17 cellular contexts compared by ENCODE assay signal in the genomic region with DNA sequence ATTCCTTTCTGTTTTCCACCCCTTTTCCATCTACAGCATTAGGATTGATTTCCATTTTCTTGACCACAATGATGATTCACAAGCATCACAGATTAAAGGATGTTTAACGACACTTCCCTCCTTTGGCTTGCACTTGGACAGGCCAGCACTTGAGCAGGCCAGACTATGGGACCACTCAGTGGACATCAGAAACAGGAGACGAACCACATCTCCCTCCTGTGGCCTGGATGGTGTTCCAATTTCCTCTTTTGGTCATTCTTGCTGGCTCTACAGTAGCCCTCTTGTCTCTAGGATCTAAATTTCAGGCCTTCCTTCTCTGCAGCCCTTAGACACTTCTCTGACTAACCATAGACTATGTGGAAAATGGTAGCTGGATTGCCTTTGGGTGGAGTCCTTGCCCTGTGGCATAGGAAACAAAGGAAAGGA.
A peak's percentile ranks its signal among the peaks of the same experiment; 100 is the strongest.
DNase-seq lines count a peak whose midpoint lies in the region; ATAC-seq, FAIRE-seq and TF ChIP-seq lines count a peak whose summit lies in the region.
"Had no signal": no experiment of that assay in that cellular context is flagged by ENCODE, and none has a peak within 500 bp of the region (broad histone marks: within the 10 kb centered on the region; RNA-seq: fewer than 3 reads in every experiment).

No MANE protein-coding gene starts in this region.

- H3K4ac ChIP-seq in mesendoderm (ENCODE audit: low read depth, low read length): no peak overlapping the region

- H2AK5ac ChIP-seq in mesendoderm (ENCODE audit: low read length): no peak overlapping the region

- no peak for TF ChIP-seq CTCF in WTC11 (IDR thresholded peaks at IDR 0.05)

- no peaks in the 10 kb centered on the region for H3K79me1 ChIP-seq in mesendoderm (ENCODE audit: low read length)

- H3K4me3 Mint-ChIP-seq in WTC11: no peak overlapping the region
- H3K4me3 Mint-ChIP-seq: IgD-negative memory B cell, neural crest cell had no signal

- ATAC-seq in WTC11 (no peak), GM19397 (IDR thresholded peaks at IDR 0.05; ENCODE audit: unreplicated experiment) (no peak), GM18870 (IDR thresholded peaks at IDR 0.05; ENCODE audit: unreplicated experiment) (no peak)
- ATAC-seq: A549, lower lobe of right lung had no signal

- H3K27me3 Mint-ChIP-seq in WTC11 (ENCODE audit: low read depth): peaks cover under 1% of the 10 kb centered on the region
- H3K27me3 Mint-ChIP-seq: IgD-negative memory B cell had no signal

- POLR2A ChIA-PET in WTC11 (lab: Charles Lee): no interaction called here

- no peak overlapping the region for H2BK15ac ChIP-seq in mesendoderm (replicated peaks; ENCODE audit: low read depth)

- DNase-seq in A172 (ENCODE audit: low spot score) (peak; percentile 69), H54 (ENCODE audit: insufficient read length, low spot score) (no peak), WTC11 (ENCODE audit: low spot score) (no peak), glomerular visceral epithelial cell (ENCODE audit: extremely low spot score) (peak; percentile 45), mesendoderm (no peak), cerebellum (ENCODE audit: low spot score) (no peak)
- DNase-seq: activated effector memory CD4-positive, alpha-beta T cell treated with Interleukin-2 at 50 U/mL for 16 hours; Caco-2; lower lobe of right lung; NCI-H1436 treated with DMSO at 0.1 percent for 48 hours; RPMI8226 had no signal

- H3K79me2 ChIP-seq in mesendoderm (ENCODE audit: control insufficient read depth, insufficient read depth, low read length): no peaks in the 10 kb centered on the region

- no peak for TF ChIP-seq POLR2A in H54 (IDR thresholded peaks at IDR 0.05; ENCODE audit: low read depth, low read length)

- H3K18ac ChIP-seq in mesendoderm (ENCODE audit: low read length): no peak overlapping the region

- H3K36me3 Mint-ChIP-seq in WTC11: no peaks in the 10 kb centered on the region

- CTCF ChIA-PET in WTC11 (lab: Charles Lee): interaction anchor here (2.3 kb wide), 1 partner anchor 156 kb away, joined by 14 read pairs; no protein-coding TSS in a partner anchor

- peaks cover 11% of the 10 kb centered on the region for H3K4me1 Mint-ChIP-seq in WTC11

- WGBS in mesendoderm (ENCODE audit: extremely low coverage, insufficient coverage, low lambda C conversion rate): no CpG with 5 or more reads among the region's 2 CpGs

- H3K56ac ChIP-seq in mesendoderm (ENCODE audit: low read length): no peak overlapping the region

- no peak overlapping the region for H4K5ac ChIP-seq in mesendoderm (ENCODE audit: low read length)

- H3K9ac ChIP-seq in mesendoderm (ENCODE audit: low read length): no peak overlapping the region

- H2BK5ac ChIP-seq in mesendoderm (ENCODE audit: low read length): no peak overlapping the region

- peak; percentile 6 for FAIRE-seq in H54 (lab: Jason Lieb, UNC)
- FAIRE-seq: A549 had no signal

- no peaks in the 10 kb centered on the region for H3K4me1 ChIP-seq in mesendoderm (ENCODE audit: control insufficient read depth, low read depth, low read length)
- H3K4me1 ChIP-seq: Caco-2, lower lobe of right lung had no signal

- no peaks in the 10 kb centered on the region for H3K36me3 ChIP-seq in mesendoderm (ENCODE audit: control insufficient read depth, insufficient read depth, low read length)
- H3K36me3 ChIP-seq: lower lobe of right lung, suprapubic skin had no signal

- H2BK120ac ChIP-seq in mesendoderm (ENCODE audit: low read depth, low read length): no peak overlapping the region

- no peaks in the 10 kb centered on the region for H3K27me3 ChIP-seq in mesendoderm (ENCODE audit: insufficient read depth, low read length, poor library complexity)
- H3K27me3 ChIP-seq: suprapubic skin had no signal

- H3K9me3 Mint-ChIP-seq in WTC11: no peaks in the 10 kb centered on the region
- H3K9me3 Mint-ChIP-seq: neural crest cell had no signal

- no peak overlapping the region for H3K27ac Mint-ChIP-seq in WTC11
- H3K27ac Mint-ChIP-seq: IgD-negative memory B cell had no signal

- no peak overlapping the region for H3K27ac ChIP-seq in mesendoderm (ENCODE audit: low read depth, low read length)
- H3K27ac ChIP-seq: A549, lower lobe of right lung, suprapubic skin had no signal

- H3K23ac ChIP-seq in mesendoderm (ENCODE audit: low read length): no peak overlapping the region

- H3K4me2 ChIP-seq in mesendoderm (ENCODE audit: low read length): no peak overlapping the region
- H3K4me2 ChIP-seq: A549 had no signal

- no peak overlapping the region for H3K4me3 ChIP-seq in mesendoderm (ENCODE audit: low read length)
- H3K4me3 ChIP-seq: A549, lower lobe of right lung, suprapubic skin had no signal

- no peak overlapping the region for H4K8ac ChIP-seq in mesendoderm (ENCODE audit: low read depth, low read length)

TF ChIP-seq in WTC11, 78 proteins besides CTCF, POLR2A, EP300 and RAD21:
- TF ChIP-seq ZNF121 (CRISPR knock-in tag; IDR thresholded peaks at IDR 0.05): 0 out of 2 replicates have a peak, but pooled peaks have one; percentile 42
- TF ChIP-seq ETV6 (CRISPR knock-in tag; IDR thresholded peaks at IDR 0.05): no peak

Comparison
In these comparisons a context has a peak if more than half of its experiments do, and no peak if none do; other contexts are left out.
1. DNase-seq: peak in A172 (single experiment) and glomerular visceral epithelial cell (single experiment); none in H54 (single experiment), WTC11 (single experiment), mesendoderm (single experiment) and cerebellum (single experiment).